ENCODE assay signal across 17 cellular contexts in genomic region chr2:118667964-118668363, GRCh38.
DNase-seq lines count a peak whose midpoint lies in the region; ATAC-seq, FAIRE-seq and TF ChIP-seq lines count a peak whose summit lies in the region.
"Had no signal": no experiment of that assay in that cellular context is flagged by ENCODE, and none has a peak within 500 bp of the region (broad histone marks: within the 10 kb centered on the region; RNA-seq: fewer than 3 reads in every experiment).

No MANE protein-coding gene starts in this region.

- BruUV-seq in Panc1 (replicated peaks; lab: Mats Ljungman, UMichigan): no TSS peak

- H3K9me3 ChIP-seq in Panc1 (ENCODE audit: control insufficient read depth, insufficient read depth, low read depth, low read length) (no peaks in the 10 kb centered on the region), fibroblast of lung (ENCODE audit: control insufficient read depth, insufficient read depth, low read depth, low read length) (no peaks in the 10 kb centered on the region), trophoblast cell (ENCODE audit: insufficient read depth, low read depth, low read length) (no peaks in the 10 kb centered on the region)
- H3K9me3 ChIP-seq: BLaER1, esophagus squamous epithelium, pancreas, spleen had no signal

- DNase-seq in BJ (ENCODE audit: low read depth) (peak; percentile 41), Panc1 (ENCODE audit: low read depth, low spot score) (peak; percentile 55), fibroblast of lung (ENCODE audit: low read depth in 2 of 2) (peak; percentile 82 to 96), trophoblast cell (no peak), OCI-M2 (lab: John Stamatoyannopoulos, UW; ENCODE audit: unreplicated experiment) (no peak), HTR-8/SVneo (ENCODE audit: insufficient read length, low spot score) (no peak)
- DNase-seq: activated CD4-positive, alpha-beta T cell treated with anti-CD3 and anti-CD28 coated beads, Interleukin-2, amount 50 U/mL, for 4 hours; amygdala; DMS53; dorsolateral prefrontal cortex; esophagus squamous epithelium; pancreas; SHP77; spleen had no signal

- H4K20me1 ChIP-seq in fibroblast of lung (ENCODE audit: control insufficient read depth, extremely low read depth, insufficient read depth, low read length): no peaks in the 10 kb centered on the region
- H4K20me1 ChIP-seq: BLaER1 had no signal

- H3K18ac ChIP-seq in trophoblast cell (ENCODE audit: low read length): no peak overlapping the region

- no peaks in the 10 kb centered on the region for H3K79me2 ChIP-seq in fibroblast of lung (ENCODE audit: control insufficient read depth, insufficient read depth, low read length)
- no peaks in the 10 kb centered on the region for H3K79me2 ChIP-seq in trophoblast cell (ENCODE audit: control insufficient read depth, insufficient read depth, low read length, poor library complexity)

- no peak overlapping the region for H2AFZ ChIP-seq in fibroblast of lung (ENCODE audit: low read length)
- H2AFZ ChIP-seq in trophoblast cell (ENCODE audit: insufficient read depth, low read length, poor library complexity): no peak overlapping the region

- no peak overlapping the region for H2BK120ac ChIP-seq in trophoblast cell (ENCODE audit: insufficient read depth, low read length, poor library complexity)

- FAIRE-seq in HTR-8/SVneo (lab: Jason Lieb, UNC): no peak
- FAIRE-seq: pancreas had no signal

- H2BK5ac ChIP-seq in trophoblast cell (ENCODE audit: low read depth, low read length, poor library complexity): peak overlapping the region; percentile 15

- POLR2A ChIA-PET in BJ (lab: Charles Lee): no interaction called here
- POLR2A ChIA-PET in Panc1 (lab: Charles Lee): no interaction called here

- H2AK5ac ChIP-seq in trophoblast cell (ENCODE audit: low read length): peak overlapping the region; percentile 52

- H3K4me2 ChIP-seq in fibroblast of lung (ENCODE audit: extremely low read depth, insufficient read depth, low read length): no peak overlapping the region
- H3K4me2 ChIP-seq in trophoblast cell (ENCODE audit: low read length): no peak overlapping the region
- H3K4me2 ChIP-seq: BLaER1 had no signal

- no peak overlapping the region for H4K8ac ChIP-seq in trophoblast cell (ENCODE audit: low read depth, low read length)

- CTCF ChIA-PET in BJ (lab: Yijun Ruan, JAX) (interaction anchor here (1.3 kb wide), 1 partner anchor 187 kb away, joined by 4 read pairs; no protein-coding TSS in a partner anchor), Panc1 (lab: Charles Lee) (no interaction called here)

- H4K91ac ChIP-seq in trophoblast cell (ENCODE audit: low read depth, low read length): peak overlapping the region; percentile 50

- peak; percentile 62 for ATAC-seq in Panc1
- no peak for ATAC-seq in GM21825 (IDR thresholded peaks at IDR 0.05; ENCODE audit: unreplicated experiment)
- ATAC-seq in GM21717 (IDR thresholded peaks at IDR 0.05; ENCODE audit: unreplicated experiment): no peak

- whole genome bisulfite sequencing in trophoblast cell (ENCODE audit: extremely low coverage, insufficient coverage, insufficient read length): no CpG with 5 or more reads among the region's 6 CpGs

- no peak overlapping the region for H3K23ac ChIP-seq in trophoblast cell (ENCODE audit: low read length)

- peak overlapping the region; percentile 63 for H2BK12ac ChIP-seq in trophoblast cell (ENCODE audit: low read length)

- H3K27ac ChIP-seq in Panc1 (ENCODE audit: low read length): no peak overlapping the region
- peak overlapping the region; percentile 85 for H3K27ac ChIP-seq in fibroblast of lung (ENCODE audit: insufficient read depth, low read length)
- no peak overlapping the region for H3K27ac ChIP-seq in trophoblast cell (ENCODE audit: low read depth, low read length)
- H3K27ac ChIP-seq: BLaER1, dorsolateral prefrontal cortex, pancreas, spleen had no signal

- H3K4me3 ChIP-seq in BJ (ENCODE audit: low read depth, low read length) (no peak overlapping the region), Panc1 (ENCODE audit: low read depth in 2 of 2, low read length in 2 of 2) (no peak overlapping the region), fibroblast of lung (replicated peaks in 1 of 4; ENCODE audit: control extremely low read depth in 1 of 4, insufficient read depth in 1 of 4, low read depth in 3 of 4, low read length in 4 of 4) (no peak overlapping the region), trophoblast cell (ENCODE audit: low read depth, low read length) (no peak overlapping the region)
- H3K4me3 ChIP-seq: BLaER1, dorsolateral prefrontal cortex, esophagus squamous epithelium, pancreas, spleen had no signal

- intact Hi-C loops in Panc1 (cut with micrococcal nuclease; ENCODE audit: unreplicated experiment): no loop called here

- H3K9ac ChIP-seq in fibroblast of lung (ENCODE audit: insufficient read depth, low read length): no peak overlapping the region
- no peak overlapping the region for H3K9ac ChIP-seq in trophoblast cell (ENCODE audit: low read length)
- H3K9ac ChIP-seq: BLaER1 had no signal

- H3K79me1 ChIP-seq in trophoblast cell (ENCODE audit: low read length): peaks cover 3% of the 10 kb centered on the region

- peak overlapping the region; percentile 25 for H3K4ac ChIP-seq in trophoblast cell (ENCODE audit: low read depth, low read length)

- H3K36me3 ChIP-seq in BJ (ENCODE audit: control insufficient read depth, insufficient read depth, low read length): no peaks in the 10 kb centered on the region
- no peaks in the 10 kb centered on the region for H3K36me3 ChIP-seq in Panc1 (ENCODE audit: control insufficient read depth, insufficient read depth, low read length)
- H3K36me3 ChIP-seq in fibroblast of lung (ENCODE audit: control insufficient read depth, insufficient read depth, low read length): no peaks in the 10 kb centered on the region
- H3K36me3 ChIP-seq in trophoblast cell (ENCODE audit: control insufficient read depth in 1 of 2, insufficient read depth in 2 of 2, low read length in 2 of 2): no peaks in the 10 kb centered on the region
- H3K36me3 ChIP-seq: BLaER1, esophagus squamous epithelium, pancreas, spleen had no signal

- H3K4me1 ChIP-seq in Panc1 (ENCODE audit: control insufficient read depth, insufficient read depth, low read length): no peaks in the 10 kb centered on the region
- H3K4me1 ChIP-seq in fibroblast of lung (ENCODE audit: control insufficient read depth, extremely low read depth, insufficient read depth, low read length): peaks cover 21% of the 10 kb centered on the region
- peaks cover 2 to 6% of the 10 kb centered on the region in 2 experiments for H3K4me1 ChIP-seq in trophoblast cell (ENCODE audit: control insufficient read depth in 1 of 2, insufficient read depth in 2 of 2, low read length in 2 of 2)
- H3K4me1 ChIP-seq: BLaER1, pancreas, spleen had no signal

- H3K27me3 ChIP-seq in BJ (ENCODE audit: control insufficient read depth, insufficient read depth, low read length) (no peaks in the 10 kb centered on the region), Panc1 (ENCODE audit: control insufficient read depth, insufficient read depth, low read length) (no peaks in the 10 kb centered on the region), fibroblast of lung (ENCODE audit: control insufficient read depth, insufficient read depth, low read length) (no peaks in the 10 kb centered on the region), trophoblast cell (ENCODE audit: insufficient read depth, low read length) (no peaks in the 10 kb centered on the region)
- H3K27me3 ChIP-seq: BLaER1, esophagus squamous epithelium, pancreas, spleen had no signal

- peak overlapping the region; percentile 31 for H3K14ac ChIP-seq in trophoblast cell (ENCODE audit: low read length)

- no peak for TF ChIP-seq CTCF in BJ (IDR thresholded peaks at IDR 0.05; ENCODE audit: insufficient read depth, low read depth, low read length)
- no peak for TF ChIP-seq CTCF in Panc1 (IDR thresholded peaks at IDR 0.05)
- TF ChIP-seq CTCF in fibroblast of lung (conservative IDR thresholded peaks at IDR 0.05 in 1 of 2, IDR thresholded peaks at IDR 0.05 in 1 of 2; ENCODE audit: low read depth in 1 of 2, low read length in 2 of 2): no peak

- no peak overlapping the region for H4K12ac ChIP-seq in trophoblast cell (ENCODE audit: low read depth, low read length)

- in situ Hi-C loops in Panc1 (cut with HindIII; ENCODE audit: low pct_unique_long_range_greater_than_20kb, low sequenced_read_pairs): no loop called here

Comparison
In these comparisons a context has a peak if more than half of its experiments do, and no peak if none do; other contexts are left out.
1. DNase-seq: peak in BJ (single experiment), Panc1 (single experiment) and fibroblast of lung (2 of 2); none in trophoblast cell (0 of 2), OCI-M2 (single experiment) and HTR-8/SVneo (single experiment).